ENCODE assay signal across 19 cellular contexts in the genomic region with DNA sequence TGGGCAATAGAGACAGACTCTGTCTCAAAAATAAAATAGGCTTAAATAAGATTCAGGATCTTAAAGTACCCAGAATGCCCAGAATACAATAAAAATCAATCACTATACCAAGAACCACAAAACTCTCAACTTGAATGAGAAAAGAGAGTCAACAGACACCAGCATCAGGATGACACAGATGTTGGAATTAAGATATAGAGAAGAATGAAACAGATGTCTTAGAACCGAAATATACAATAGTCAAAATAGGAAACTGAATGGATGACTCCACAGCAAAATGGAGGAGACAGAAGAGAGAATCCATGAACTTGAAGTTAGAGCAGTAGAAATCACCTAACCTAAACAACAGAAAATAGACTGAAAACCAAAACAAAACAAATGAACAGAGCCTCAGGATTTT. TPM values are rescaled to one million over a fixed set of nuclear protein-coding genes. Genes with fewer than 3 reads are reported as not detected.
A peak's percentile ranks its signal among the peaks of the same experiment; 100 is the strongest.
DNase-seq lines count a peak whose midpoint lies in the region; ATAC-seq and TF ChIP-seq lines count a peak whose summit lies in the region.
"Had no signal": no experiment of that assay in that cellular context is flagged by ENCODE, and none has a peak within 500 bp of the region (broad histone marks: within the 10 kb centered on the region; RNA-seq: fewer than 3 reads in every experiment).

No MANE protein-coding gene starts in this region.

- no peaks in the 10 kb centered on the region for H4K20me1 ChIP-seq in PC-9 (ENCODE audit: insufficient read depth)

- no TSS peak for BruUV-seq in Caco-2 (replicated peaks; lab: Mats Ljungman, UMichigan)
- no TSS peak for BruUV-seq in PC-9 (replicated peaks; lab: Mats Ljungman, UMichigan)

- TF ChIP-seq CTCF in Caco-2 (IDR thresholded peaks at IDR 0.05; ENCODE audit: insufficient read depth in 1 of 2, low read depth in 1 of 2, low read length in 1 of 2, severe bottlenecking in 1 of 2, unreplicated experiment in 1 of 2) = no peak
- no peak for TF ChIP-seq CTCF in PC-9 (conservative IDR thresholded peaks at IDR 0.05)
- no peak for TF ChIP-seq CTCF in foreskin keratinocyte (conservative IDR thresholded peaks at IDR 0.05)
- no peak for TF ChIP-seq CTCF in gastrocnemius medialis (IDR thresholded peaks at IDR 0.05 in 4 of 5, conservative IDR thresholded peaks at IDR 0.05 in 1 of 5)
- no peak for TF ChIP-seq CTCF in endothelial cell (IDR thresholded peaks at IDR 0.05; ENCODE audit: unreplicated experiment)

- H3K4me3 Mint-ChIP-seq in Caco-2 (ENCODE audit: unreplicated experiment) (no peak overlapping the region), endothelial cell (ENCODE audit: unreplicated experiment) (no peak overlapping the region)
- H3K4me3 Mint-ChIP-seq: activated CD8-positive, alpha-beta memory T cell treated with anti-CD3 and anti-CD28 coated beads, Interleukin-2, amount 10 ng/mL, durations not matched to agents 7 days and 5 days; CD8-positive, alpha-beta memory T cell; nephron progenitor cell; stimulated activated naive B cell treated with anti-CD40 and anti-IgM and Interleukin-4, amounts not matched to agents 10 μg/mL and 1 μg/mL and 100 μg/mL, for 72 hours had no signal

- CTCF ChIA-PET in Caco-2 (lab: Charles Lee) (no interaction called here), PC-9 (lab: Charles Lee) (no interaction called here)

- H3K9me3 Mint-ChIP-seq in Caco-2 (ENCODE audit: unreplicated experiment) (no peaks in the 10 kb centered on the region), endothelial cell (ENCODE audit: unreplicated experiment) (no peaks in the 10 kb centered on the region)
- H3K9me3 Mint-ChIP-seq: CD8-positive, alpha-beta memory T cell; nephron progenitor cell; stimulated activated naive B cell treated with anti-CD40 and anti-IgM and Interleukin-4, amounts not matched to agents 10 μg/mL and 1 μg/mL and 100 μg/mL, for 72 hours had no signal

- H3K4me1 ChIP-seq in Caco-2 (peaks cover 22% of the 10 kb centered on the region), PC-9 (replicated peaks; ENCODE audit: insufficient read depth) (peaks cover 36% of the 10 kb centered on the region), foreskin keratinocyte (peaks cover 11% of the 10 kb centered on the region), gastrocnemius medialis (peaks cover 38 to 59% of the 10 kb centered on the region in 2 donors)

- H3K9me3 ChIP-seq in Caco-2 = no peaks in the 10 kb centered on the region
- H3K9me3 ChIP-seq in PC-9 (ENCODE audit: insufficient read depth, low read depth) = peaks cover 5% of the 10 kb centered on the region; the same call in 1 of the 2 replicates
- H3K9me3 ChIP-seq in gastrocnemius medialis = no peaks in the 10 kb centered on the region

- H3K27me3 Mint-ChIP-seq in Caco-2 (ENCODE audit: insufficient read depth, unreplicated experiment) (no peaks in the 10 kb centered on the region), endothelial cell (ENCODE audit: unreplicated experiment) (peaks cover 3% of the 10 kb centered on the region)
- H3K27me3 Mint-ChIP-seq: activated CD8-positive, alpha-beta memory T cell treated with anti-CD3 and anti-CD28 coated beads, Interleukin-2, amount 10 ng/mL, durations not matched to agents 7 days and 5 days; CD8-positive, alpha-beta memory T cell; stimulated activated naive B cell treated with anti-CD40 and anti-IgM and Interleukin-4, amounts not matched to agents 10 μg/mL and 1 μg/mL and 100 μg/mL, for 72 hours had no signal

- H3K27me3 ChIP-seq in Caco-2 (replicated peaks; ENCODE audit: control insufficient read depth, insufficient read depth, low read length) (no peaks in the 10 kb centered on the region), PC-9 (ENCODE audit: insufficient read depth, low read depth) (no peaks in the 10 kb centered on the region), foreskin keratinocyte (no peaks in the 10 kb centered on the region), gastrocnemius medialis (no peaks in the 10 kb centered on the region)

- H3F3A ChIP-seq in PC-9 (ENCODE audit: insufficient read depth, low read depth) = peaks cover 39% of the 10 kb centered on the region

- intact Hi-C loops in Caco-2 (cut with micrococcal nuclease; ENCODE audit: unreplicated experiment) (no loop called here), PC-9 (cut with micrococcal nuclease; ENCODE audit: unreplicated experiment) (no loop called here), gastrocnemius medialis (cut with DNase I; ENCODE audit: low total_unique reads) (no loop called here)

- peaks cover 43% of the 10 kb centered on the region for H3K79me2 ChIP-seq in PC-9 (ENCODE audit: low read depth)

- POLR2A ChIA-PET in Caco-2 (lab: Charles Lee) (no interaction called here), PC-9 (lab: Charles Lee; ENCODE audit: unreplicated experiment) (no interaction called here)

- ATAC-seq in foreskin keratinocyte (no peak), gastrocnemius medialis (no peak), HG03432 (IDR thresholded peaks at IDR 0.05; ENCODE audit: unreplicated experiment) (no peak)
- ATAC-seq: activated CD8-positive, alpha-beta memory T cell treated with anti-CD3 and anti-CD28 coated beads, Interleukin-2, amount 10 ng/mL, durations not matched to agents 7 days and 5 days; stimulated activated naive B cell treated with anti-CD40 and anti-IgM and Interleukin-4, amounts not matched to agents 10 μg/mL and 1 μg/mL and 100 μg/mL, for 72 hours had no signal

- H3K27ac Mint-ChIP-seq in Caco-2 (ENCODE audit: unreplicated experiment) (peak overlapping the region; percentile 58), endothelial cell (ENCODE audit: unreplicated experiment) (no peak overlapping the region)
- H3K27ac Mint-ChIP-seq: activated CD8-positive, alpha-beta memory T cell treated with anti-CD3 and anti-CD28 coated beads, Interleukin-2, amount 10 ng/mL, durations not matched to agents 7 days and 5 days; nephron progenitor cell; stimulated activated naive B cell treated with anti-CD40 and anti-IgM and Interleukin-4, amounts not matched to agents 10 μg/mL and 1 μg/mL and 100 μg/mL, for 72 hours had no signal

- H3K4me1 Mint-ChIP-seq in Caco-2 (ENCODE audit: low read depth, unreplicated experiment) = peaks cover 24% of the 10 kb centered on the region
- H3K4me1 Mint-ChIP-seq in endothelial cell (ENCODE audit: unreplicated experiment) = peaks cover 6% of the 10 kb centered on the region

- no peaks in the 10 kb centered on the region for H3K9me2 ChIP-seq in PC-9 (ENCODE audit: insufficient read depth)

- H3K36me3 Mint-ChIP-seq in Caco-2 (ENCODE audit: insufficient read depth, unreplicated experiment) (peaks cover 16% of the 10 kb centered on the region), endothelial cell (ENCODE audit: low read depth, unreplicated experiment) (no peaks in the 10 kb centered on the region)
- H3K36me3 Mint-ChIP-seq: activated CD8-positive, alpha-beta memory T cell treated with anti-CD3 and anti-CD28 coated beads, Interleukin-2, amount 10 ng/mL, durations not matched to agents 7 days and 5 days had no signal

- H2AFZ ChIP-seq in PC-9 = no peak overlapping the region

- H3K27ac ChIP-seq in PC-9 = peak overlapping the region; percentile 83
- peak overlapping the region; percentile 84 for H3K27ac ChIP-seq in foreskin keratinocyte
- peak overlapping the region; percentile 69 to 90 (median 80) for H3K27ac ChIP-seq in gastrocnemius medialis

- peak overlapping the region; percentile 62 for H3K4me2 ChIP-seq in PC-9

- H3K4me3 ChIP-seq in Caco-2 (ENCODE audit: low read depth, low read length) = no peak overlapping the region
- H3K4me3 ChIP-seq in PC-9 = no peak overlapping the region
- no peak overlapping the region for H3K4me3 ChIP-seq in gastrocnemius medialis

- no peaks in the 10 kb centered on the region for H3K36me3 ChIP-seq in Caco-2 (ENCODE audit: control insufficient read depth, insufficient read depth, low read length)
- peaks cover 4% of the 10 kb centered on the region; the same call in 1 of the 2 replicates for H3K36me3 ChIP-seq in PC-9 (ENCODE audit: low read depth)
- H3K36me3 ChIP-seq in gastrocnemius medialis = no peaks in the 10 kb centered on the region

- TF ChIP-seq POLR2A in gastrocnemius medialis (IDR thresholded peaks at IDR 0.05) = no peak

- no peak for DNase-seq in Caco-2
- no peak for DNase-seq in PC-9
- DNase-seq in foreskin keratinocyte = no peak
- no peak for DNase-seq in gastrocnemius medialis
- DNase-seq in endothelial cell (ENCODE audit: low spot score) = no peak
- no peak for DNase-seq in cerebellar nuclear complex (lab: John Stamatoyannopoulos, UW)
- no peak for DNase-seq in NCI-H1092 treated with DMSO at 0.1 percent for 48 hours (lab: John Stamatoyannopoulos, UW)
- DNase-seq: activated CD8-positive, alpha-beta memory T cell treated with anti-CD3 and anti-CD28 coated beads, Interleukin-2, amount 10 ng/mL, durations not matched to agents 7 days and 5 days; activated effector memory CD4-positive, alpha-beta T cell treated with Interleukin-2 at 50 U/mL for 16 hours; CD8-positive, alpha-beta memory T cell; effector CD8-positive, alpha-beta T cell; MV-4-11; NCI-H1694; NCI-H2227 treated with DMSO at 0.1 percent for 48 hours; nephron progenitor cell; SIG-M5; stimulated activated CD4-positive, alpha-beta T cell treated with anti-CD3 and anti-CD28 coated beads, Interleukin-1b, Interleukin-23, amount 100 ng/mL, for 48 hours; stimulated activated naive B cell treated with anti-CD40 and anti-IgM and Interleukin-4, amounts not matched to agents 10 μg/mL and 1 μg/mL and 100 μg/mL, for 72 hours had no signal

- in situ Hi-C loops in gastrocnemius medialis (cut with MboI; ENCODE audit: low sequenced_read_pairs in 4 of 4) = no loop called here

RNA-seq across cellular contexts. Expression of gene POR, which starts 29.6 kb away (rescaled TPM):
- total RNA-seq in Caco-2 (2022) = 162 and 171 TPM in 2 replicates
- total RNA-seq in PC-9 (2021) = 151 and 205 TPM in 2 replicates
- total RNA-seq in foreskin keratinocyte = 44.7 and 45.4 TPM in 2 replicates
- 44.0 and 44.5 TPM in 2 replicates for polyA plus RNA-seq in foreskin keratinocyte
- total RNA-seq in gastrocnemius medialis = 100 to 1,000 TPM in 3 of 4 donors, 10 to 100 TPM in 1; 85.7 to 218 (median 115) TPM
- total RNA-seq in endothelial cell (ENCODE audit: unreplicated experiment) = 70.8 TPM

RNA-seq across cellular contexts. Expression of gene TMEM120A, which starts 49.9 kb away (rescaled TPM):
- total RNA-seq in Caco-2 (2022) (65.4 and 71.1 TPM in 2 replicates), PC-9 (2021) (26.9 and 27.0 TPM in 2 replicates), foreskin keratinocyte (21.4 and 21.7 TPM in 2 replicates), gastrocnemius medialis (10 to 100 TPM; 21.3 to 56.7 (median 38.2) TPM), endothelial cell (ENCODE audit: unreplicated experiment) (18.2 TPM)
- 38.7 and 44.2 TPM in 2 replicates for polyA plus RNA-seq in foreskin keratinocyte
